Comparison of ENCODE assay signal across 1 cellular context in the genomic region with DNA sequence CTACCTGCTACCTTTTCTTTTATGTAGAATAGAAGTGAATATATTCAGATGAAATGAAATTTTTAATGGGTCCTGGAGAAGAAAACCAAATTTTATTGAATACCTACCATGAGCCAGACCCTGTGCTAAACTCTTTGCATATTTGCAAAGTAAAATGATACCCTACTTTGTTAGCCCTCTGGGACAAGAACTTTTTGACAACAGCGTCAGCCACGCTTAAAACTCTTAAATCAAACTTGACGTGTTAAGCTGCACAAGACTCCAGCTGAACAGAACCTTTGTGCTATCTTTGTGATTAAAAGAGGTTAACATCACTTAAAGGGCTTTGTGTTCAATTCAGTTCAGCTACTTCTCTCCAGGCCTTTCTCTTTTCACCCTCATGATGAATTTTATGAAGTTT.
TF ChIP-seq lines count a peak whose summit lies in the region.

No MANE protein-coding gene starts in this region.

TF ChIP-seq in HEK293, 187 proteins besides CTCF, POLR2A, EP300 and RAD21 (continued from another document):
- TF ChIP-seq ZNF549 (tag by site-specific recombination; IDR thresholded peaks at IDR 0.05), result peak; percentile 15; the same call in 1 of the 2 replicates
- TF ChIP-seq ZNF629 (tag by site-specific recombination; IDR thresholded peaks at IDR 0.05), result peak; percentile 32; the same call in 1 of the 2 replicates
- no peak for TF ChIP-seq ZNF292 (tag by site-specific recombination; IDR thresholded peaks at IDR 0.05; ENCODE audit: borderline replicate concordance, low read depth)
- TF ChIP-seq, protein P1, sequence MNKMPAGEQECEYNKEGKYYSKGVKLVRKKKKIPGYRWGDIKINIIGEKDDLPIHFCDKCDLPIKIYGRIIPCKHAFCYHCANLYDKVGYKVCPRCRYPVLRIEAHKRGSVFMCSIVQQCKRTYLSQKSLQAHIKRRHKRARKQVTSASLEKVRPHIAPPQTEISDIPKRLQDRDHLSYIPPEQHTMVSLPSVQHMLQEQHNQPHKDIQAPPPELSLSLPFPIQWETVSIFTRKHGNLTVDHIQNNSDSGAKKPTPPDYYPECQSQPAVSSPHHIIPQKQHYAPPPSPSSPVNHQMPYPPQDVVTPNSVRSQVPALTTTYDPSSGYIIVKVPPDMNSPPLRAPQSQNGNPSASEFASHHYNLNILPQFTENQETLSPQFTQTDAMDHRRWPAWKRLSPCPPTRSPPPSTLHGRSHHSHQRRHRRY (tag by site-specific recombination; IDR thresholded peaks at IDR 0.05), result no peak
- no peak for TF ChIP-seq ZNF274 (IDR thresholded peaks at IDR 0.05; ENCODE audit: low read length)
- TF ChIP-seq ZNF274 (tag by site-specific recombination; IDR thresholded peaks at IDR 0.05; ENCODE audit: borderline replicate concordance), result no peak
- 0 out of 2 replicates have a peak, but pooled peaks have one; percentile 25 for TF ChIP-seq ZSCAN16 (tag by site-specific recombination; IDR thresholded peaks at IDR 0.05)
- peak; percentile 60; the same call in 1 of the 2 replicates for TF ChIP-seq ZNF561 (tag by site-specific recombination; IDR thresholded peaks at IDR 0.05; ENCODE audit: borderline replicate concordance)
- TF ChIP-seq ZNF677 (tag by site-specific recombination; IDR thresholded peaks at IDR 0.05), result no peak
- peak; percentile 3 for TF ChIP-seq ZNF510 (tag by site-specific recombination; IDR thresholded peaks at IDR 0.05; ENCODE audit: insufficient replicate concordance)
- TF ChIP-seq KLF1 (tag by site-specific recombination; IDR thresholded peaks at IDR 0.05), result no peak
- no peak for TF ChIP-seq ZNF571 (tag by site-specific recombination; IDR thresholded peaks at IDR 0.05)
- TF ChIP-seq, protein P2, sequence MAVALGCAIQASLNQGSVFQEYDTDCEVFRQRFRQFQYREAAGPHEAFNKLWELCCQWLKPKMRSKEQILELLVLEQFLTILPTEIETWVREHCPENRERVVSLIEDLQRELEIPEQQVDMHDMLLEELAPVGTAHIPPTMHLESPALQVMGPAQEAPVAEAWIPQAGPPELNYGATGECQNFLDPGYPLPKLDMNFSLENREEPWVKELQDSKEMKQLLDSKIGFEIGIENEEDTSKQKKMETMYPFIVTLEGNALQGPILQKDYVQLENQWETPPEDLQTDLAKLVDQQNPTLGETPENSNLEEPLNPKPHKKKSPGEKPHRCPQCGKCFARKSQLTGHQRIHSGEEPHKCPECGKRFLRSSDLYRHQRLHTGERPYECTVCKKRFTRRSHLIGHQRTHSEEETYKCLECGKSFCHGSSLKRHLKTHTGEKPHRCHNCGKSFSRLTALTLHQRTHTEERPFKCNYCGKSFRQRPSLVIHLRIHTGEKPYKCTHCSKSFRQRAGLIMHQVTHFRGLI (tag by site-specific recombination; IDR thresholded peaks at IDR 0.05), result no peak
- no peak for TF ChIP-seq ZNF311 (tag by site-specific recombination; IDR thresholded peaks at IDR 0.05; ENCODE audit: borderline replicate concordance)
- no peak for TF ChIP-seq ZNF169 (tag by site-specific recombination; IDR thresholded peaks at IDR 0.05)
- TF ChIP-seq, protein P3, sequence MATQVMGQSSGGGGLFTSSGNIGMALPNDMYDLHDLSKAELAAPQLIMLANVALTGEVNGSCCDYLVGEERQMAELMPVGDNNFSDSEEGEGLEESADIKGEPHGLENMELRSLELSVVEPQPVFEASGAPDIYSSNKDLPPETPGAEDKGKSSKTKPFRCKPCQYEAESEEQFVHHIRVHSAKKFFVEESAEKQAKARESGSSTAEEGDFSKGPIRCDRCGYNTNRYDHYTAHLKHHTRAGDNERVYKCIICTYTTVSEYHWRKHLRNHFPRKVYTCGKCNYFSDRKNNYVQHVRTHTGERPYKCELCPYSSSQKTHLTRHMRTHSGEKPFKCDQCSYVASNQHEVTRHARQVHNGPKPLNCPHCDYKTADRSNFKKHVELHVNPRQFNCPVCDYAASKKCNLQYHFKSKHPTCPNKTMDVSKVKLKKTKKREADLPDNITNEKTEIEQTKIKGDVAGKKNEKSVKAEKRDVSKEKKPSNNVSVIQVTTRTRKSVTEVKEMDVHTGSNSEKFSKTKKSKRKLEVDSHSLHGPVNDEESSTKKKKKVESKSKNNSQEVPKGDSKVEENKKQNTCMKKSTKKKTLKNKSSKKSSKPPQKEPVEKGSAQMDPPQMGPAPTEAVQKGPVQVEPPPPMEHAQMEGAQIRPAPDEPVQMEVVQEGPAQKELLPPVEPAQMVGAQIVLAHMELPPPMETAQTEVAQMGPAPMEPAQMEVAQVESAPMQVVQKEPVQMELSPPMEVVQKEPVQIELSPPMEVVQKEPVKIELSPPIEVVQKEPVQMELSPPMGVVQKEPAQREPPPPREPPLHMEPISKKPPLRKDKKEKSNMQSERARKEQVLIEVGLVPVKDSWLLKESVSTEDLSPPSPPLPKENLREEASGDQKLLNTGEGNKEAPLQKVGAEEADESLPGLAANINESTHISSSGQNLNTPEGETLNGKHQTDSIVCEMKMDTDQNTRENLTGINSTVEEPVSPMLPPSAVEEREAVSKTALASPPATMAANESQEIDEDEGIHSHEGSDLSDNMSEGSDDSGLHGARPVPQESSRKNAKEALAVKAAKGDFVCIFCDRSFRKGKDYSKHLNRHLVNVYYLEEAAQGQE (tag by site-specific recombination; IDR thresholded peaks at IDR 0.05), result no peak
- TF ChIP-seq OVOL3 (tag by site-specific recombination; IDR thresholded peaks at IDR 0.05), result peak; percentile 79; the same call in 1 of the 2 replicates
- TF ChIP-seq ZNF530 (tag by site-specific recombination; IDR thresholded peaks at IDR 0.05; ENCODE audit: low read depth), result no peak
- no peak for TF ChIP-seq ZNF175 (tag by site-specific recombination; IDR thresholded peaks at IDR 0.05)
- TF ChIP-seq, protein P4, sequence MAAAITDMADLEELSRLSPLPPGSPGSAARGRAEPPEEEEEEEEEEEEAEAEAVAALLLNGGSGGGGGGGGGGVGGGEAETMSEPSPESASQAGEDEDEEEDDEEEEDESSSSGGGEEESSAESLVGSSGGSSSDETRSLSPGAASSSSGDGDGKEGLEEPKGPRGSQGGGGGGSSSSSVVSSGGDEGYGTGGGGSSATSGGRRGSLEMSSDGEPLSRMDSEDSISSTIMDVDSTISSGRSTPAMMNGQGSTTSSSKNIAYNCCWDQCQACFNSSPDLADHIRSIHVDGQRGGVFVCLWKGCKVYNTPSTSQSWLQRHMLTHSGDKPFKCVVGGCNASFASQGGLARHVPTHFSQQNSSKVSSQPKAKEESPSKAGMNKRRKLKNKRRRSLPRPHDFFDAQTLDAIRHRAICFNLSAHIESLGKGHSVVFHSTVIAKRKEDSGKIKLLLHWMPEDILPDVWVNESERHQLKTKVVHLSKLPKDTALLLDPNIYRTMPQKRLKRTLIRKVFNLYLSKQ (tag by site-specific recombination; IDR thresholded peaks at IDR 0.05; ENCODE audit: borderline replicate concordance), result no peak
- peak; percentile 51 for TF ChIP-seq GLIS1 (tag by site-specific recombination; IDR thresholded peaks at IDR 0.05)
- TF ChIP-seq, protein P5, sequence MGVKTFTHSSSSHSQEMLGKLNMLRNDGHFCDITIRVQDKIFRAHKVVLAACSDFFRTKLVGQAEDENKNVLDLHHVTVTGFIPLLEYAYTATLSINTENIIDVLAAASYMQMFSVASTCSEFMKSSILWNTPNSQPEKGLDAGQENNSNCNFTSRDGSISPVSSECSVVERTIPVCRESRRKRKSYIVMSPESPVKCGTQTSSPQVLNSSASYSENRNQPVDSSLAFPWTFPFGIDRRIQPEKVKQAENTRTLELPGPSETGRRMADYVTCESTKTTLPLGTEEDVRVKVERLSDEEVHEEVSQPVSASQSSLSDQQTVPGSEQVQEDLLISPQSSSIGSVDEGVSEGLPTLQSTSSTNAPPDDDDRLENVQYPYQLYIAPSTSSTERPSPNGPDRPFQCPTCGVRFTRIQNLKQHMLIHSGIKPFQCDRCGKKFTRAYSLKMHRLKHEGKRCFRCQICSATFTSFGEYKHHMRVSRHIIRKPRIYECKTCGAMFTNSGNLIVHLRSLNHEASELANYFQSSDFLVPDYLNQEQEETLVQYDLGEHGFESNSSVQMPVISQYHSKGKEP (tag by site-specific recombination; IDR thresholded peaks at IDR 0.05), result peak; percentile 75
- TF ChIP-seq ZBTB8A (tag by site-specific recombination; IDR thresholded peaks at IDR 0.05), result 0 out of 2 replicates have a peak, but pooled peaks have one; percentile 22
- peak; percentile 68; the same call in 1 of the 2 replicates for TF ChIP-seq BCL11A (tag by site-specific recombination; IDR thresholded peaks at IDR 0.05; ENCODE audit: low read depth)
- no peak for TF ChIP-seq ZSCAN30 (tag by site-specific recombination; IDR thresholded peaks at IDR 0.05)
- no peak for TF ChIP-seq ZBTB21 (tag by site-specific recombination; IDR thresholded peaks at IDR 0.05)
- TF ChIP-seq ZNF174 (tag by site-specific recombination; IDR thresholded peaks at IDR 0.05), result no peak
TF ChIP-seq in HEK293: peak in this region for 25.
